In the genomic region with DNA sequence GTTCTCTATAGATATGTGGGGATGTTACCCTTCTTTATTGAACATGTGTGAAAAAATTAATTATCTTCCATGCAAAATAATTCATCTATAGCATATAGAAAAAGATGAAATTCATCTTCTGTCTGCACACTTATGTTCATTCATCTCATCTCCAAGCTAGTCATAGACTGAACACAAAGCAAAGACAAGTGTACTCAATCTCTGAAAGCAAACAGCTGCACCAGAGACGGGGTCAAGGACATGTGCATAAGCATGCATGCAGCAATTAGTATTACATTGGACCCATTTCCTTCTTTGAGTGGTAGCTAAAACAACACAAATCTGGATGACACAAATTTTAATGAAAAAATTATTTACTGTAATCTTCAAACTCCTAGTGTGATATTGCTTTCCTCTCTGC, we compare ENCODE assay signal across 22 cellular contexts.
"Had no signal": no experiment of that assay in that cellular context is flagged by ENCODE, and none has a peak within 500 bp of the region (broad histone marks: within the 10 kb centered on the region; RNA-seq: fewer than 3 reads in every experiment).

No MANE protein-coding gene starts in this region.

- DNase-seq: activated B cell treated with CpG ODN at 0.5 μM for 24 hours; activated CD4-positive, alpha-beta T cell treated with anti-CD3 and anti-CD28 coated beads for 48 hours; activated CD4-positive, alpha-beta T cell treated with anti-CD3 and anti-CD28 coated beads, Interleukin-2, amount 50 U/mL, for 1 hour; activated CD4-positive, alpha-beta T cell treated with anti-CD3 and anti-CD28 coated beads, Interleukin-2, amount 50 U/mL, for 48 hours; activated CD8-positive, alpha-beta memory T cell treated with anti-CD3 and anti-CD28 coated beads for 24 hours; activated CD8-positive, alpha-beta T cell treated with anti-CD3 and anti-CD28 coated beads for 36 hours; activated effector memory CD4-positive, alpha-beta T cell treated with Interleukin-2 at 50 U/mL for 16 hours; activated gamma-delta T cell treated with Interleukin-2 at 50 U/mL for 16 hours; activated naive CD4-positive, alpha-beta T cell treated with anti-CD3 and anti-CD28 coated beads, Interleukin-2, amount 50 U/mL, for 16 hours; activated naive CD4-positive, alpha-beta T cell treated with Interleukin-2 at 50 U/mL for 16 hours; activated T-cell treated with anti-CD3 and anti-CD28 coated beads, Interleukin-2, amount 50 U/mL, for 4 hours; amniotic stem cell; anterior cingulate cortex; brain microvascular endothelial cell; dorsolateral prefrontal cortex; effector memory CD4-positive, alpha-beta T cell; endodermal cell; foreskin fibroblast; head of caudate nucleus; hippocampal formation; T1000; WERI-Rb-1 had no signal
